9 cellular contexts compared by ENCODE assay signal in genomic region chr2:241509408-241509784, GRCh38. TPM values are rescaled to one million over a fixed set of nuclear protein-coding genes. Genes with fewer than 3 reads are reported as not detected.
DNase-seq lines count a peak whose midpoint lies in the region; ATAC-seq and TF ChIP-seq lines count a peak whose summit lies in the region.
"Had no signal": no experiment of that assay in that cellular context is flagged by ENCODE, and none has a peak within 500 bp of the region (broad histone marks: within the 10 kb centered on the region; RNA-seq: fewer than 3 reads in every experiment).

No MANE protein-coding gene starts in this region.

- no peaks in the 10 kb centered on the region for H3K36me3 ChIP-seq in CD4-positive, CD25-positive, alpha-beta regulatory T cell (ENCODE audit: control insufficient read depth, insufficient read depth, low read length)
- no peaks in the 10 kb centered on the region for H3K36me3 ChIP-seq in Peyer's patch
- H3K36me3 ChIP-seq in esophagus muscularis mucosa = peaks cover 0 to 11% (median 4%) of the 10 kb centered on the region in 4 donors
- H3K36me3 ChIP-seq in ovary = no peaks in the 10 kb centered on the region

- WGBS in esophagus muscularis mucosa = 52% methylated on average over 9 of the region's 9 CpGs
- 19 to 33% (median 25%) methylated on average over 9 of the region's 9 CpGs for WGBS in ovary, 3 donors

- ATAC-seq in CD4-positive, CD25-positive, alpha-beta regulatory T cell (ENCODE audit: low read depth in 2 of 2) = no peak

- peak overlapping the region; percentile 79 for H3K27ac ChIP-seq in CD4-positive, CD25-positive, alpha-beta regulatory T cell (ENCODE audit: insufficient read depth, low read length, poor library complexity, severe bottlenecking)
- H3K27ac ChIP-seq in Peyer's patch (no peak overlapping the region), esophagus muscularis mucosa (replicated peaks in 1 of 4) (peak overlapping the region in 3 of 4 donors; percentile 88 to 92 (median 92)), ovary (peak overlapping the region; percentile 41 to 87)

- no peaks in the 10 kb centered on the region for H3K9me3 ChIP-seq in CD4-positive, CD25-positive, alpha-beta regulatory T cell (ENCODE audit: control insufficient read depth in 2 of 2, low read length in 2 of 2)
- no peaks in the 10 kb centered on the region for H3K9me3 ChIP-seq in Peyer's patch
- no peaks in the 10 kb centered on the region for H3K9me3 ChIP-seq in esophagus muscularis mucosa
- H3K9me3 ChIP-seq in ovary = no peaks in the 10 kb centered on the region

- peaks cover 0 to 39% (median 7%) of the 10 kb centered on the region in 4 donors for H3K4me1 Mint-ChIP-seq in CD4-positive, CD25-positive, alpha-beta regulatory T cell

- TF ChIP-seq EP300 in esophagus muscularis mucosa (IDR thresholded peaks at IDR 0.05) (no peak), ovary (IDR thresholded peaks at IDR 0.05) (no peak)

- DNase-seq in CD4-positive, CD25-positive, alpha-beta regulatory T cell = no peak
- no peak for DNase-seq in Peyer's patch
- no peak for DNase-seq in esophagus muscularis mucosa (ENCODE audit: extremely low spot score)
- DNase-seq in ovary = no peak
- DNase-seq in NCI-H69 (lab: John Stamatoyannopoulos, UW) = no peak
- DNase-seq in effector CD4-positive, alpha-beta T cell = no peak
- no peak for DNase-seq in NCI-H2081 treated with DMSO at 0.1 percent for 48 hours (lab: John Stamatoyannopoulos, UW)
- no peak for DNase-seq in GM13976 (ENCODE audit: low spot score)
- DNase-seq: activated effector memory CD4-positive, alpha-beta T cell treated with anti-CD3 and anti-CD28 coated beads, Interleukin-2, amount 50 U/mL, for 16 hours had no signal

- no peaks in the 10 kb centered on the region for H3K27me3 ChIP-seq in CD4-positive, CD25-positive, alpha-beta regulatory T cell (ENCODE audit: control insufficient read depth, insufficient read depth, low read length)
- H3K27me3 ChIP-seq in Peyer's patch (no peaks in the 10 kb centered on the region), esophagus muscularis mucosa (no peaks in the 10 kb centered on the region), ovary (no peaks in the 10 kb centered on the region)

- H3K9me3 Mint-ChIP-seq in CD4-positive, CD25-positive, alpha-beta regulatory T cell = peaks cover 0 to 2% (median 0%) of the 10 kb centered on the region in 7 donors

- H3K4me1 ChIP-seq in CD4-positive, CD25-positive, alpha-beta regulatory T cell (ENCODE audit: control insufficient read depth, insufficient read depth, low read length, poor library complexity, severe bottlenecking) = peaks cover 26% of the 10 kb centered on the region
- H3K4me1 ChIP-seq in Peyer's patch = peaks cover 0 to 30% (median 9%) of the 10 kb centered on the region in 4 donors
- peaks cover 31 to 47% (median 43%) of the 10 kb centered on the region in 4 donors for H3K4me1 ChIP-seq in esophagus muscularis mucosa
- peaks cover 9% of the 10 kb centered on the region for H3K4me1 ChIP-seq in ovary (ENCODE audit: insufficient read depth)

- TF ChIP-seq POLR2A in Peyer's patch (IDR thresholded peaks at IDR 0.05) = no peak
- no peak for TF ChIP-seq POLR2A in esophagus muscularis mucosa (IDR thresholded peaks at IDR 0.05; ENCODE audit: low read depth)
- TF ChIP-seq POLR2A in ovary (IDR thresholded peaks at IDR 0.05) = no peak

- H3K27me3 Mint-ChIP-seq in CD4-positive, CD25-positive, alpha-beta regulatory T cell = peaks cover 11% of the 10 kb centered on the region

- peak overlapping the region; percentile 58 for H3K4me3 ChIP-seq in CD4-positive, CD25-positive, alpha-beta regulatory T cell (ENCODE audit: low read depth, low read length)
- H3K4me3 ChIP-seq in Peyer's patch = peak overlapping the region; percentile 87 to 99 (median 93)
- peak overlapping the region; percentile 82 to 100 (median 98) for H3K4me3 ChIP-seq in esophagus muscularis mucosa
- peak overlapping the region; percentile 99 for H3K4me3 ChIP-seq in ovary

- H3K27ac Mint-ChIP-seq in CD4-positive, CD25-positive, alpha-beta regulatory T cell = peak overlapping the region in 2 of 3 donors; percentile 38 to 88

- TF ChIP-seq CTCF in Peyer's patch (IDR thresholded peaks at IDR 0.05) (no peak), esophagus muscularis mucosa (IDR thresholded peaks at IDR 0.05) (no peak), ovary (IDR thresholded peaks at IDR 0.05) (no peak), GM13976 (IDR thresholded peaks at IDR 0.05; ENCODE audit: borderline replicate concordance, control extremely low read depth, extremely low read depth, insufficient read depth, missing control alignments) (no peak)

- H3K4me3 Mint-ChIP-seq in CD4-positive, CD25-positive, alpha-beta regulatory T cell = peak overlapping the region; percentile 85 to 90 (median 88)

- intact Hi-C loops in esophagus muscularis mucosa (cut with DNase I) (loop anchor here (5.0 kb wide), 1 partner anchor 103 kb away; no protein-coding TSS in a partner anchor), ovary (cut with DNase I) (loop anchor here in 1 of 4 donors (5.0 kb wide), 1 partner anchor 152 kb away; the partner anchor contains the start of gene FARP2)

- no peaks in the 10 kb centered on the region for H3K36me3 Mint-ChIP-seq in CD4-positive, CD25-positive, alpha-beta regulatory T cell

- in situ Hi-C loops in GM13976 (cut with MboI; ENCODE audit: low sequenced_read_pairs, unreplicated experiment) = no loop called here

RNA-seq across cellular contexts. Expression of gene STK25, which starts 1.0 kb away (rescaled TPM):
- 117 TPM for total RNA-seq in CD4-positive, CD25-positive, alpha-beta regulatory T cell
- 10 to 100 TPM; 79.7 to 99.6 (median 86.5) TPM for polyA plus RNA-seq in CD4-positive, CD25-positive, alpha-beta regulatory T cell
- total RNA-seq in Peyer's patch (100 to 1,000 TPM; 149 to 356 (median 275) TPM), esophagus muscularis mucosa (100 to 1,000 TPM; 127 to 220 (median 153) TPM), ovary (100 to 1,000 TPM in 5 of 7 donors, 10 to 100 TPM in 2; 96.8 to 150 (median 108) TPM)
- polyA plus RNA-seq in ovary = 100 to 1,000 TPM in 1 of 2 donors, 10 to 100 TPM in 1; 71.1 to 142 TPM

RNA-seq across cellular contexts. Expression of gene BOK, which starts 49.1 kb away (rescaled TPM):
- not detected for total RNA-seq in CD4-positive, CD25-positive, alpha-beta regulatory T cell
- not detected for polyA plus RNA-seq in CD4-positive, CD25-positive, alpha-beta regulatory T cell
- total RNA-seq in Peyer's patch (10 to 100 TPM in 3 of 4 donors, 1 to 10 TPM in 1; 6.7 to 20.2 (median 15.5) TPM), esophagus muscularis mucosa (100 to 1,000 TPM in 1 of 4 donors, 10 to 100 TPM in 3; 55.8 to 118 (median 73.7) TPM), ovary (10 to 100 TPM in 6 of 7 donors, 1 to 10 TPM in 1; 9.6 to 20.6 (median 13.5) TPM)
- polyA plus RNA-seq in ovary = 10 to 100 TPM in 1 of 2 donors, 1 to 10 TPM in 1; 4.8 to 19.2 TPM

Comparison
In these comparisons a context has a peak if more than half of its experiments do, and no peak if none do; other contexts are left out.
1. H3K27ac ChIP-seq: peak in CD4-positive, CD25-positive, alpha-beta regulatory T cell (single experiment), esophagus muscularis mucosa (3 of 4) and ovary (2 of 2); none in Peyer's patch (0 of 4).
2. Peak in every context shown above with its lines, with median percentiles within 50 percentile points of each other: H3K4me3 ChIP-seq.